Comparison of ENCODE assay signal across 21 cellular contexts in the genomic region with DNA sequence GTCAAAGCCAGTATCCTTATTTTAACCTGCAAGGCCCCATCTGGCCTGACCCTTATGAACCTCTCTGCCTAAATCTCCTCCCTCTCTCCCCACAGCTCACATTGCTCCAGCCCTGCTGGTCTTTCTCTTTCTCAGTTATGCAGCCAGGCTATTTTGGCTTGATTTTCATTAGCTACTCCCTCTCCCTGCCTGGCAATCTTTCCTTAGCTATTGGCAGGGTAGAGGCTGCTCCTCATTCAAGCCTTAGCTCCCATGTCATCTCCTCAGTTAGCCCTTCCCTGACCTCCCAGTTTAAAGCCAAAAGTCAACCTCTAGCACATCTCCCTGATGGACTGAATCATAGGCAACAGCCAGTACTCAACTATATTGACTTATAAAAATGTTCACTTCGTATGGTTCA.
DNase-seq lines count a peak whose midpoint lies in the region; ATAC-seq and TF ChIP-seq lines count a peak whose summit lies in the region.
"Had no signal": no experiment of that assay in that cellular context is flagged by ENCODE, and none has a peak within 500 bp of the region (broad histone marks: within the 10 kb centered on the region; RNA-seq: fewer than 3 reads in every experiment).

No MANE protein-coding gene starts in this region.

- H3K27me3 ChIP-seq in tibial nerve = no peaks in the 10 kb centered on the region

- 0 out of 2 replicates have a peak, but pooled peaks cover 3% of the 10 kb centered on the region for H3K36me3 Mint-ChIP-seq in HFFc6 (ENCODE audit: low read depth)
- H3K36me3 Mint-ChIP-seq: activated naive CD4-positive, alpha-beta T cell treated with anti-CD3 and anti-CD28 coated beads, Interleukin-2, amount 50 U/mL, for 24 hours; brain had no signal

- H3K36me3 ChIP-seq in mucosa of descending colon (ENCODE audit: low read depth) (no peaks in the 10 kb centered on the region), tibial nerve (no peaks in the 10 kb centered on the region)
- H3K36me3 ChIP-seq: neutrophil had no signal

- H3K9me3 ChIP-seq in mucosa of descending colon = no peaks in the 10 kb centered on the region
- H3K9me3 ChIP-seq in tibial nerve = peaks cover 0 to 7% (median 0%) of the 10 kb centered on the region in 4 donors
- H3K9me3 ChIP-seq: neutrophil had no signal

- WGBS in tibial nerve, 2 donors = 44 to 61% methylated on average over 1 of the region's 1 CpG

- intact Hi-C loops in mucosa of descending colon (cut with DNase I, micrococcal nuclease) = no loop called here

- TF ChIP-seq POLR2A in tibial nerve (IDR thresholded peaks at IDR 0.05) = no peak

- TF ChIP-seq CTCF in foreskin fibroblast (IDR thresholded peaks at IDR 0.05; ENCODE audit: low read depth, low read length) (no peak), mucosa of descending colon (IDR thresholded peaks at IDR 0.05) (no peak), tibial nerve (IDR thresholded peaks at IDR 0.05) (no peak), HFFc6 (IDR thresholded peaks at IDR 0.05) (no peak)

- H3K9me3 Mint-ChIP-seq in HFFc6 = no peaks in the 10 kb centered on the region
- H3K9me3 Mint-ChIP-seq: activated CD4-positive, alpha-beta memory T cell treated with anti-CD3 and anti-CD28 coated beads, Interleukin-2, amount 10 ng/mL, durations not matched to agents 7 days and 5 days; activated naive CD4-positive, alpha-beta T cell treated with anti-CD3 and anti-CD28 coated beads, Interleukin-2, amount 50 U/mL, for 24 hours; activated T-cell treated with anti-CD3 and anti-CD28 coated beads, Interleukin-2, amount 50 U/mL, for 4 hours; stimulated activated naive CD8-positive, alpha-beta T cell treated with anti-CD3 and anti-CD28 coated beads, Interleukin-15, amount 100 ng/mL, for 72 hours had no signal

- peak overlapping the region in 2 of 4 donors; percentile 48 to 60 for H3K27ac ChIP-seq in tibial nerve
- H3K27ac ChIP-seq: neutrophil, VCaP had no signal

- no peak overlapping the region for H3K27ac Mint-ChIP-seq in HFFc6
- H3K27ac Mint-ChIP-seq: activated CD4-positive, alpha-beta memory T cell treated with anti-CD3 and anti-CD28 coated beads, Interleukin-2, amount 10 ng/mL, durations not matched to agents 7 days and 5 days; activated naive CD4-positive, alpha-beta T cell treated with anti-CD3 and anti-CD28 coated beads, Interleukin-2, amount 50 U/mL, for 24 hours; brain; stimulated activated naive CD8-positive, alpha-beta T cell treated with anti-CD3 and anti-CD28 coated beads, Interleukin-15, amount 100 ng/mL, for 72 hours had no signal

- H3K4me3 ChIP-seq in foreskin fibroblast (ENCODE audit: low read depth in 1 of 2, low read length in 2 of 2) (no peak overlapping the region), mucosa of descending colon (no peak overlapping the region), tibial nerve (no peak overlapping the region)

- H3K4me1 Mint-ChIP-seq in HFFc6 (ENCODE audit: low read depth) = peaks cover 8% of the 10 kb centered on the region
- H3K4me1 Mint-ChIP-seq: activated CD4-positive, alpha-beta memory T cell treated with anti-CD3 and anti-CD28 coated beads, Interleukin-2, amount 10 ng/mL, durations not matched to agents 7 days and 5 days; activated naive CD4-positive, alpha-beta T cell treated with anti-CD3 and anti-CD28 coated beads, Interleukin-2, amount 50 U/mL, for 24 hours; stimulated activated naive CD8-positive, alpha-beta T cell treated with anti-CD3 and anti-CD28 coated beads, Interleukin-15, amount 100 ng/mL, for 72 hours had no signal

- H3K4me1 ChIP-seq in mucosa of descending colon (ENCODE audit: low read depth) (peaks cover 7% of the 10 kb centered on the region), tibial nerve (peaks cover 0 to 42% (median 0%) of the 10 kb centered on the region in 4 donors)

- peak; percentile 7 for DNase-seq in NCI-H446 treated with DMSO at 0.1 percent for 48 hours (lab: John Stamatoyannopoulos, UW)
- peak; percentile 74 to 81 for DNase-seq in foreskin fibroblast
- DNase-seq in mucosa of descending colon = no peak
- peak; percentile 18 to 53 for DNase-seq in tibial nerve (ENCODE audit: low spot score in 2 of 2)
- no peak for DNase-seq in HK-2 (ENCODE audit: unreplicated experiment)
- no peak for DNase-seq in foreskin melanocyte
- DNase-seq in HFFc6 = no peak
- DNase-seq in activated CD4-positive, CD25-positive, alpha-beta regulatory T cell (lab: John Stamatoyannopoulos, UW) = no peak
- DNase-seq: activated CD4-positive, alpha-beta memory T cell treated with anti-CD3 and anti-CD28 coated beads, Interleukin-2, amount 10 ng/mL, durations not matched to agents 7 days and 5 days; activated T-cell treated with anti-CD3 and anti-CD28 coated beads, Interleukin-2, amount 50 U/mL, for 4 hours; dermis blood vessel endothelial cell; KBM-7; NCI-H1105; NCI-H69; retina; SHP77 treated with DMSO at 0.1 percent for 48 hours; stimulated activated naive CD8-positive, alpha-beta T cell treated with anti-CD3 and anti-CD28 coated beads, Interleukin-15, amount 100 ng/mL, for 72 hours had no signal

- TF ChIP-seq EP300 in tibial nerve (IDR thresholded peaks at IDR 0.05) = peak in 1 of 2 donors; percentile 66

- H3K27me3 Mint-ChIP-seq in HFFc6 (ENCODE audit: insufficient read depth) = no peaks in the 10 kb centered on the region
- H3K27me3 Mint-ChIP-seq: brain had no signal

- peak; percentile 18 for ATAC-seq in mucosa of descending colon
- ATAC-seq: activated T-cell treated with anti-CD3 and anti-CD28 coated beads, Interleukin-2, amount 50 U/mL, for 4 hours; stimulated activated naive CD8-positive, alpha-beta T cell treated with anti-CD3 and anti-CD28 coated beads, Interleukin-15, amount 100 ng/mL, for 72 hours had no signal

- H3K4me3 Mint-ChIP-seq in HFFc6 = no peak overlapping the region
- H3K4me3 Mint-ChIP-seq: activated CD4-positive, alpha-beta memory T cell treated with anti-CD3 and anti-CD28 coated beads, Interleukin-2, amount 10 ng/mL, durations not matched to agents 7 days and 5 days; activated naive CD4-positive, alpha-beta T cell treated with anti-CD3 and anti-CD28 coated beads, Interleukin-2, amount 50 U/mL, for 24 hours; activated T-cell treated with anti-CD3 and anti-CD28 coated beads, Interleukin-2, amount 50 U/mL, for 4 hours; brain; stimulated activated naive CD8-positive, alpha-beta T cell treated with anti-CD3 and anti-CD28 coated beads, Interleukin-15, amount 100 ng/mL, for 72 hours had no signal

Comparison
In these comparisons a context has a peak if more than half of its experiments do, and no peak if none do; other contexts are left out.
1. DNase-seq: peak in NCI-H446 treated with DMSO at 0.1 percent for 48 hours (single experiment), foreskin fibroblast (2 of 2) and tibial nerve (2 of 2); none in mucosa of descending colon (0 of 3), HK-2 (single experiment), foreskin melanocyte (single experiment), HFFc6 (single experiment) and activated CD4-positive, CD25-positive, alpha-beta regulatory T cell (0 of 4).